Comparison of ENCODE assay signal across 8 cellular contexts in genomic region chr7:101137651-101138148, GRCh38. TPM values are rescaled to one million over a fixed set of nuclear protein-coding genes. Genes with fewer than 3 reads are reported as not detected.
DNase-seq lines count a peak whose midpoint lies in the region; ATAC-seq and TF ChIP-seq lines count a peak whose summit lies in the region.

No MANE protein-coding gene starts in this region.

- H3K27ac Mint-ChIP-seq in activated naive CD4-positive, alpha-beta T cell treated with anti-CD3 and anti-CD28 coated beads for 36 hours: peak overlapping the region; percentile 41

- peak; percentile 2 to 8 for ATAC-seq in upper lobe of left lung (ENCODE audit: low FRiP score in 2 of 2)

- in situ Hi-C loops in brain microvascular endothelial cell (cut with HindIII; ENCODE audit: low pct_ligation_motif_present, low sequenced_read_pairs): no loop called here

- H3K4me1 Mint-ChIP-seq in activated naive CD4-positive, alpha-beta T cell treated with anti-CD3 and anti-CD28 coated beads for 36 hours (ENCODE audit: low read depth): peaks cover 58% of the 10 kb centered on the region

- H3K4me3 ChIP-seq in brain microvascular endothelial cell (ENCODE audit: low read depth, low read length): no peak overlapping the region
- no peak overlapping the region for H3K4me3 ChIP-seq in upper lobe of left lung
- no peak overlapping the region for H3K4me3 ChIP-seq in H7 (ENCODE audit: insufficient read depth, low read depth, low read length)

- no peaks in the 10 kb centered on the region for H3K9me3 Mint-ChIP-seq in activated naive CD4-positive, alpha-beta T cell treated with anti-CD3 and anti-CD28 coated beads for 36 hours

- no peaks in the 10 kb centered on the region for H3K9me3 ChIP-seq in upper lobe of left lung

- peak overlapping the region; percentile 38 for H3K27ac ChIP-seq in brain microvascular endothelial cell
- peak overlapping the region; percentile 41 to 84 (median 66) for H3K27ac ChIP-seq in upper lobe of left lung

- TF ChIP-seq EP300 in upper lobe of left lung (IDR thresholded peaks at IDR 0.05): no peak

- no peak for TF ChIP-seq POLR2A in upper lobe of left lung (IDR thresholded peaks at IDR 0.05)

- H3K27me3 ChIP-seq in brain microvascular endothelial cell (replicated peaks): no peaks in the 10 kb centered on the region
- no peaks in the 10 kb centered on the region for H3K27me3 ChIP-seq in upper lobe of left lung
- no peaks in the 10 kb centered on the region for H3K27me3 ChIP-seq in H7 (ENCODE audit: control insufficient read depth, insufficient read depth, low read length)

- 72 to 88% methylated on average over 6 to 8 of the region's 8 CpGs for WGBS in upper lobe of left lung, 2 donors

- peaks cover 51% of the 10 kb centered on the region for H3K36me3 ChIP-seq in brain microvascular endothelial cell (replicated peaks)
- H3K36me3 ChIP-seq in upper lobe of left lung: peaks cover 0 to 40% (median 22%) of the 10 kb centered on the region in 4 donors
- H3K36me3 ChIP-seq in H7 (replicated peaks; ENCODE audit: control insufficient read depth, insufficient read depth, low read length): no peaks in the 10 kb centered on the region

- no peak for TF ChIP-seq CTCF in brain microvascular endothelial cell (IDR thresholded peaks at IDR 0.05; ENCODE audit: low read depth, low read length, missing control alignments)
- no peak for TF ChIP-seq CTCF in upper lobe of left lung (IDR thresholded peaks at IDR 0.05)

- H3K36me3 Mint-ChIP-seq in activated naive CD4-positive, alpha-beta T cell treated with anti-CD3 and anti-CD28 coated beads for 36 hours (ENCODE audit: low read depth): no peaks in the 10 kb centered on the region

- intact Hi-C loops in activated naive CD4-positive, alpha-beta T cell treated with anti-CD3 and anti-CD28 coated beads for 36 hours (cut with micrococcal nuclease): loop anchor here (1.0 to 5.0 kb wide), 6 partner anchors 10 to 250 kb away; partner anchors contain the start of genes AP1S1, SERPINE1, TRIM56 and UFSP1

- DNase-seq in activated naive CD4-positive, alpha-beta T cell treated with anti-CD3 and anti-CD28 coated beads for 36 hours: no peak
- DNase-seq in activated naive CD4-positive, alpha-beta T cell treated with anti-CD3 and anti-CD28 coated beads, Interleukin-2, amount 50 U/mL, for 16 hours: no peak
- DNase-seq in brain microvascular endothelial cell (peak; percentile 78), lung microvascular endothelial cell (ENCODE audit: low read depth in 2 of 2) (peak; percentile 32 to 84), upper lobe of left lung (no peak), H7 (no peak), anterior cingulate cortex (lab: John Stamatoyannopoulos, UW) (no peak)
- DNase-seq in activated CD8-positive, alpha-beta memory T cell treated with anti-CD3 and anti-CD28 coated beads, Interleukin-2, amount 50 U/mL, for 4 hours: no peak

- CTCF ChIA-PET in activated naive CD4-positive, alpha-beta T cell treated with anti-CD3 and anti-CD28 coated beads for 36 hours (lab: Charles Lee): interaction anchor here (0.6 to 2.8 kb wide), 4 partner anchors 19 to 400 kb away, joined by 3 to 10 read pairs (median 4); no protein-coding TSS in a partner anchor

- H3K27me3 Mint-ChIP-seq in activated naive CD4-positive, alpha-beta T cell treated with anti-CD3 and anti-CD28 coated beads for 36 hours (ENCODE audit: low read depth): peaks cover 8% of the 10 kb centered on the region

- peaks cover 14 to 26% (median 20%) of the 10 kb centered on the region in 4 donors for H3K4me1 ChIP-seq in upper lobe of left lung

- no peak overlapping the region for H3K4me3 Mint-ChIP-seq in activated naive CD4-positive, alpha-beta T cell treated with anti-CD3 and anti-CD28 coated beads for 36 hours

RNA-seq across cellular contexts. Expression of gene SERPINE1, which starts 10.8 kb away (rescaled TPM):
- total RNA-seq in activated naive CD4-positive, alpha-beta T cell treated with anti-CD3 and anti-CD28 coated beads for 36 hours: under 1 TPM in 1 of 2 experiments, not detected in 1; 0.07 TPM
- total RNA-seq in lung microvascular endothelial cell (68.3 and 170 TPM in 2 replicates), upper lobe of left lung (100 to 1,000 TPM in 1 of 6 donors, 10 to 100 TPM in 4, 1 to 10 TPM in 1; 8.4 to 125 (median 24.0) TPM)
- total RNA-seq in H7 (2014; rRNA removed; shearing (Covaris generic)): 3.4 and 3.6 TPM in 2 replicates

RNA-seq across cellular contexts. Expression of gene AP1S1, which starts 16.6 kb away (rescaled TPM):
- 10 to 100 TPM; 40.6 to 43.5 TPM for total RNA-seq in activated naive CD4-positive, alpha-beta T cell treated with anti-CD3 and anti-CD28 coated beads for 36 hours
- total RNA-seq in lung microvascular endothelial cell (110 and 155 TPM in 2 replicates), upper lobe of left lung (10 to 100 TPM; 17.1 to 41.9 (median 33.8) TPM)
- 114 and 137 TPM in 2 replicates for total RNA-seq in H7 (2014; rRNA removed; shearing (Covaris generic))

RNA-seq across cellular contexts. Expression of gene VGF, which starts 27.7 kb away (rescaled TPM):
- total RNA-seq in activated naive CD4-positive, alpha-beta T cell treated with anti-CD3 and anti-CD28 coated beads for 36 hours: not detected
- total RNA-seq in lung microvascular endothelial cell: not detected in 2 replicates
- total RNA-seq in upper lobe of left lung: under 1 TPM in 2 of 6 donors, not detected in 4; 0.24 to 0.33 TPM
- total RNA-seq in H7 (2014; rRNA removed; shearing (Covaris generic)): 12.0 and 22.5 TPM in 2 replicates

RNA-seq across cellular contexts. Expression of gene NAT16, which starts 42.4 kb away (rescaled TPM):
- not detected for total RNA-seq in activated naive CD4-positive, alpha-beta T cell treated with anti-CD3 and anti-CD28 coated beads for 36 hours
- total RNA-seq in lung microvascular endothelial cell: not detected in 2 replicates
- not detected for total RNA-seq in upper lobe of left lung
- 0.30 and 0.59 TPM in 2 replicates for total RNA-seq in H7 (2014; rRNA removed; shearing (Covaris generic))

RNA-seq across cellular contexts. Expression of gene TRIM56, which starts 52.4 kb away (rescaled TPM):
- total RNA-seq in activated naive CD4-positive, alpha-beta T cell treated with anti-CD3 and anti-CD28 coated beads for 36 hours: 10 to 100 TPM; 41.4 to 41.7 TPM
- total RNA-seq in lung microvascular endothelial cell (9.2 and 18.3 TPM in 2 replicates), upper lobe of left lung (10 to 100 TPM; 25.4 to 66.1 (median 51.3) TPM)
- total RNA-seq in H7 (2014; rRNA removed; shearing (Covaris generic)): 6.1 and 8.9 TPM in 2 replicates

Comparison
In these comparisons a context has a peak if more than half of its experiments do, and no peak if none do; other contexts are left out.
1. DNase-seq: peak in brain microvascular endothelial cell (single experiment) and lung microvascular endothelial cell (2 of 2); none in activated naive CD4-positive, alpha-beta T cell treated with anti-CD3 and anti-CD28 coated beads for 36 hours (single experiment), activated naive CD4-positive, alpha-beta T cell treated with anti-CD3 and anti-CD28 coated beads, Interleukin-2, amount 50 U/mL, for 16 hours (single experiment), upper lobe of left lung (0 of 2), H7 (single experiment), activated CD8-positive, alpha-beta memory T cell treated with anti-CD3 and anti-CD28 coated beads, Interleukin-2, amount 50 U/mL, for 4 hours (single experiment) and anterior cingulate cortex (0 of 58).